In the genomic region with DNA sequence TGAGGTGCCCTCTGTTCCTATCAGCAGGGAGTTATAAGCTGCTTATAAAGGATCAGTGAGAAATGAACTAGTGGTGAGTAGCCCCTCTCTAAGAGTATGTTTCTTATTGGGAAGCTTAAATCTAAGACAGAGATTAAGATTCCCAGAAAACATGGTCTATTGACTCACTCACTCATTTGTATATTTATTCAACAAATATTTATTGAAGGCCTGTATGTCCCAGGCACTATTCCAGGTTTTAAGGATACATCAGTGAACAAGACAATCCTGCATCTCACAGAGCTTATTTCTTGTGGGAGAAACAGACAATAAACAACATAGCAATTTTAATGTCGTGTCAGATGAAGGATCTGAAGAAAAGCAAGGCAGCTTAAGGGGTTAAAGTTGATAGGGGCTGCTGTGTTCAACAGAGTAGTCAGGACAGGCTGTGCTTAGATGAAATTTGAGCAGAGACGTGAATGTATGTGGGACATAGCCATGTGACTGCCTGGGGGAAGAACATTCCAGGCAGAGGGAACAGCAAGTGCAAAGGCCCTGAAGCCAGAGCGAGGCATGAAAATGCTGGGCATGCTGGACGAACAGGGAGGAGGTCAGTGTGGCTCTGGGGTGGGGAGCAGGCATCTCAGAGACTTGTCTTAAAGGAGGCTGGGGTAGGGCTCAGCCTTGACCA, we compare ENCODE assay signal across 14 cellular contexts. TPM values are rescaled to one million over a fixed set of nuclear protein-coding genes. Genes with fewer than 3 reads are reported as not detected.
A peak's percentile ranks its signal among the peaks of the same experiment; 100 is the strongest.
DNase-seq lines count a peak whose midpoint lies in the region; ATAC-seq and TF ChIP-seq lines count a peak whose summit lies in the region.
"Had no signal": no experiment of that assay in that cellular context is flagged by ENCODE, and none has a peak within 500 bp of the region (broad histone marks: within the 10 kb centered on the region; RNA-seq: fewer than 3 reads in every experiment).

No MANE protein-coding gene starts in this region.

- no peaks in the 10 kb centered on the region for H3K27me3 ChIP-seq in CD8-positive, alpha-beta memory T cell (ENCODE audit: insufficient read depth, low read length, poor library complexity, severe bottlenecking)
- H3K27me3 ChIP-seq in parathyroid adenoma (ENCODE audit: control insufficient read depth, insufficient read depth, low read length), result no peaks in the 10 kb centered on the region

- no peaks in the 10 kb centered on the region for H3K9me3 ChIP-seq in CD8-positive, alpha-beta memory T cell (ENCODE audit: low read length)
- H3K9me3 ChIP-seq in parathyroid adenoma (ENCODE audit: control insufficient read depth, low read length), result no peaks in the 10 kb centered on the region
- H3K9me3 ChIP-seq: esophagus muscularis mucosa had no signal

- H3K27me3 Mint-ChIP-seq in CD8-positive, alpha-beta memory T cell, result no peaks in the 10 kb centered on the region
- H3K27me3 Mint-ChIP-seq: naive B cell had no signal

- H3K36me3 ChIP-seq in CD8-positive, alpha-beta memory T cell (ENCODE audit: insufficient read depth, low read length), result no peaks in the 10 kb centered on the region
- H3K36me3 ChIP-seq in parathyroid adenoma (ENCODE audit: control insufficient read depth, insufficient read depth, low read length), result no peaks in the 10 kb centered on the region
- H3K36me3 ChIP-seq: esophagus muscularis mucosa had no signal

- peak overlapping the region in 3 of 8 donors; percentile 11 to 88 (median 22) for H3K27ac Mint-ChIP-seq in CD8-positive, alpha-beta memory T cell

- TF ChIP-seq CTCF in coronary artery (IDR thresholded peaks at IDR 0.05) (no peak), parathyroid adenoma (IDR thresholded peaks at IDR 0.05) (no peak)

- no peak overlapping the region for H3K27ac ChIP-seq in CD8-positive, alpha-beta memory T cell (ENCODE audit: low read depth, low read length)
- H3K27ac ChIP-seq in coronary artery, result no peak overlapping the region
- H3K27ac ChIP-seq in parathyroid adenoma, result peak overlapping the region; percentile 83
- H3K27ac ChIP-seq: esophagus muscularis mucosa had no signal

- H3K4me3 Mint-ChIP-seq in CD8-positive, alpha-beta memory T cell, result peak overlapping the region in 6 of 7 donors; percentile 3 to 91 (median 85)

- H3K9me3 Mint-ChIP-seq in CD8-positive, alpha-beta memory T cell, result no peaks in the 10 kb centered on the region
- H3K9me3 Mint-ChIP-seq: naive B cell had no signal

- H3K4me3 ChIP-seq in CD8-positive, alpha-beta memory T cell (ENCODE audit: low read length), result no peak overlapping the region
- no peak overlapping the region for H3K4me3 ChIP-seq in coronary artery
- no peak overlapping the region for H3K4me3 ChIP-seq in parathyroid adenoma (ENCODE audit: low read depth, low read length)
- H3K4me3 ChIP-seq: esophagus muscularis mucosa had no signal

- H3K36me3 Mint-ChIP-seq in CD8-positive, alpha-beta memory T cell, result peaks cover 0 to 4% (median 0%) of the 10 kb centered on the region in 3 donors

- peaks cover 25% of the 10 kb centered on the region for H3K4me1 ChIP-seq in CD8-positive, alpha-beta memory T cell (ENCODE audit: insufficient read depth, low read length)
- H3K4me1 ChIP-seq in parathyroid adenoma, result peaks cover 9% of the 10 kb centered on the region

- no peak overlapping the region for H2AFZ ChIP-seq in parathyroid adenoma

- H3K79me2 ChIP-seq in parathyroid adenoma, result no peaks in the 10 kb centered on the region

- H3K9ac ChIP-seq in parathyroid adenoma, result no peak overlapping the region

- H3K4me2 ChIP-seq in parathyroid adenoma (ENCODE audit: low read length), result no peak overlapping the region

- CTCF ChIA-PET in CD8-positive, alpha-beta memory T cell (lab: Charles Lee), result interaction anchor here (1.1 to 6.3 kb wide), 7 partner anchors 9 to 46 kb away, joined by 3 to 51 read pairs (median 11); no protein-coding TSS in a partner anchor

- DNase-seq in CD8-positive, alpha-beta memory T cell, result no peak
- DNase-seq in NCI-H82 (lab: John Stamatoyannopoulos, UW) (peak; percentile 92), coronary artery (ENCODE audit: low spot score) (peak; percentile 59), NAMALWA (ENCODE audit: low spot score) (no peak), COLO829 (ENCODE audit: low spot score) (no peak)
- DNase-seq in stimulated activated naive CD4-positive, alpha-beta T cell (lab: John Stamatoyannopoulos, UW), result no peak
- DNase-seq: DMS79; naive B cell; NCI-H2107; stimulated activated CD8-positive, alpha-beta memory T cell treated with anti-CD3 and anti-CD28 coated beads, Interleukin-4, amount 100 ng/mL, for 48 hours; T-helper 9 cell had no signal

- POLR2A ChIA-PET in CD8-positive, alpha-beta memory T cell (lab: Charles Lee), result interaction anchor here (4.3 kb wide), 1 partner anchor 15 kb away, joined by 40 read pairs; a partner anchor contains a TSS

- peaks cover 24 to 40% (median 37%) of the 10 kb centered on the region in 3 donors for H3K4me1 Mint-ChIP-seq in CD8-positive, alpha-beta memory T cell

- ATAC-seq in GM18909 (IDR thresholded peaks at IDR 0.05; ENCODE audit: poor library complexity, unreplicated experiment), result no peak

RNA-seq across cellular contexts. Expression of a gene that starts 14.8 kb away (rescaled TPM):
- 100 to 1,000 TPM; 192 to 193 TPM for total RNA-seq in CD8-positive, alpha-beta memory T cell
- 42.1 TPM for polyA plus RNA-seq in CD8-positive, alpha-beta memory T cell

RNA-seq across cellular contexts. Expression of a gene that starts 31.6 kb away (rescaled TPM):
- total RNA-seq in CD8-positive, alpha-beta memory T cell, result 1 to 10 TPM; 1.2 to 2.3 TPM
- not detected for polyA plus RNA-seq in CD8-positive, alpha-beta memory T cell

Comparison
In these comparisons a context has a peak if more than half of its experiments do, and no peak if none do; other contexts are left out.
1. DNase-seq: peak in NCI-H82 (single experiment) and coronary artery (single experiment); none in CD8-positive, alpha-beta memory T cell (0 of 5), NAMALWA (single experiment), COLO829 (single experiment) and stimulated activated naive CD4-positive, alpha-beta T cell (0 of 6).